13 cellular contexts compared by ENCODE assay signal in genomic region chr21:44836666-44837471, GRCh38. TPM values are rescaled to one million over a fixed set of nuclear protein-coding genes. Genes with fewer than 3 reads are reported as not detected.
A peak's percentile ranks its signal among the peaks of the same experiment; 100 is the strongest.
DNase-seq lines count a peak whose midpoint lies in the region; TF ChIP-seq lines count a peak whose summit lies in the region.
"Had no signal": no experiment of that assay in that cellular context is flagged by ENCODE, and none has a peak within 500 bp of the region (broad histone marks: within the 10 kb centered on the region; RNA-seq: fewer than 3 reads in every experiment).

No MANE protein-coding gene starts in this region.

- peak; percentile 42 for DNase-seq in DMS79 treated with DMSO at 0.1 percent for 48 hours (lab: John Stamatoyannopoulos, UW)
- peak; percentile 48 for DNase-seq in NCI-H1694 (lab: John Stamatoyannopoulos, UW)
- DNase-seq in mammary epithelial cell: peak; percentile 32
- DNase-seq in myocyte (ENCODE audit: low read depth): peak; percentile 94
- DNase-seq in ascending aorta (ENCODE audit: low spot score in 2 of 2): no peak
- DNase-seq in KG1 (lab: John Stamatoyannopoulos, UW): no peak
- no peak for DNase-seq in globus pallidus (ENCODE audit: low spot score)
- no peak for DNase-seq in dedifferentiated amniotic fluid mesenchymal stem cell (ENCODE audit: extremely low spot score)
- DNase-seq: activated CD4-positive, CD25-positive, alpha-beta regulatory T cell; effector memory CD8-positive, alpha-beta T cell had no signal

- intact Hi-C loops in mammary epithelial cell (cut with micrococcal nuclease): no loop called here
- intact Hi-C loops in ascending aorta (cut with DNase I): no loop called here

- no peaks in the 10 kb centered on the region for H3K79me2 ChIP-seq in mammary epithelial cell (ENCODE audit: insufficient read depth, low read length)

- no peak for TF ChIP-seq CTCF in mammary epithelial cell (conservative IDR thresholded peaks at IDR 0.05 in 1 of 2, IDR thresholded peaks at IDR 0.05 in 1 of 2; ENCODE audit: extremely low read depth in 1 of 2, insufficient read depth in 1 of 2, low read depth in 1 of 2, low read length in 2 of 2)
- no peak for TF ChIP-seq CTCF in ascending aorta (IDR thresholded peaks at IDR 0.05)

- H3K27ac ChIP-seq in mammary epithelial cell (ENCODE audit: insufficient read depth, low read depth, low read length): no peak overlapping the region
- no peak overlapping the region for H3K27ac ChIP-seq in ascending aorta
- H3K27ac ChIP-seq: ovary, tibial artery had no signal

- dilution Hi-C loops in mammary epithelial cell (cut with HindIII; ENCODE audit: low sequenced_read_pairs): no loop called here

- H4K20me1 ChIP-seq in mammary epithelial cell (ENCODE audit: insufficient read depth, low read length): no peaks in the 10 kb centered on the region

- BruUV-seq in mammary epithelial cell (replicated peaks; lab: Mats Ljungman, UMichigan): no TSS peak

- H3K9me3 ChIP-seq in mammary epithelial cell (replicated peaks; ENCODE audit: insufficient read depth, low read length) (no peaks in the 10 kb centered on the region), ascending aorta (no peaks in the 10 kb centered on the region)
- H3K9me3 ChIP-seq: ovary, tibial artery had no signal

- H3K4me2 ChIP-seq in mammary epithelial cell (ENCODE audit: insufficient read depth, low read depth, low read length): no peak overlapping the region

- H3K4me3 ChIP-seq in mammary epithelial cell (replicated peaks in 1 of 3; ENCODE audit: insufficient read depth in 1 of 3, low read depth in 2 of 3, low read length in 3 of 3): no peak overlapping the region
- H3K4me3 ChIP-seq in ascending aorta: no peak overlapping the region
- H3K4me3 ChIP-seq: GM12878, ovary, tibial artery had no signal

- CTCF ChIA-PET in mammary epithelial cell (lab: Charles Lee; ENCODE audit: low non-redundant PET): no interaction called here

- WGBS in mammary epithelial cell (ENCODE audit: low coverage, missing lambda C conversion rate): 51% methylated on average over 14 of the region's 37 CpGs

- H3K36me3 ChIP-seq in mammary epithelial cell (ENCODE audit: insufficient read depth, low read length) (no peaks in the 10 kb centered on the region), ascending aorta (no peaks in the 10 kb centered on the region)
- H3K36me3 ChIP-seq: ovary, tibial artery had no signal

- H2AFZ ChIP-seq in mammary epithelial cell (ENCODE audit: low read depth, low read length): peak overlapping the region; percentile 52

- peaks cover 10% of the 10 kb centered on the region for H3K4me1 ChIP-seq in mammary epithelial cell (ENCODE audit: insufficient read depth, low read length)
- H3K4me1 ChIP-seq in ascending aorta: no peaks in the 10 kb centered on the region

- H3K27me3 ChIP-seq in mammary epithelial cell (ENCODE audit: insufficient read depth, low read length) (no peaks in the 10 kb centered on the region), ascending aorta (no peaks in the 10 kb centered on the region)
- H3K27me3 ChIP-seq: ovary had no signal

- H3K9ac ChIP-seq in mammary epithelial cell (ENCODE audit: insufficient read depth, low read length): no peak overlapping the region

- in situ Hi-C loops in mammary epithelial cell (cut with MboI; ENCODE audit: low sequenced_read_pairs in 2 of 2): no loop called here

RNA-seq across cellular contexts. Expression of gene SUMO3, which starts 19.0 kb away (rescaled TPM):
- total RNA-seq in mammary epithelial cell (10 to 100 TPM; 58.1 to 58.8 TPM), myocyte (78.6 and 79.5 TPM in 2 replicates), ascending aorta (69.2 TPM)
- 89.6 TPM for polyA plus RNA-seq in mammary epithelial cell
- 52.9 TPM for polyA minus RNA-seq in mammary epithelial cell
- polyA plus RNA-seq in myocyte (2012): 123 TPM

RNA-seq across cellular contexts. Expression of gene UBE2G2, which starts 35.2 kb away (rescaled TPM):
- 10 to 100 TPM; 85.7 to 93.1 TPM for total RNA-seq in mammary epithelial cell
- 82.0 TPM for polyA plus RNA-seq in mammary epithelial cell
- polyA minus RNA-seq in mammary epithelial cell: 82.4 TPM
- total RNA-seq in myocyte: 98.0 and 99.8 TPM in 2 replicates
- 113 TPM for polyA plus RNA-seq in myocyte (2012)
- total RNA-seq in ascending aorta: 58.1 TPM

RNA-seq across cellular contexts. Expression of gene PTTG1IP, which starts 36.6 kb away (rescaled TPM):
- total RNA-seq in mammary epithelial cell: 100 to 1,000 TPM; 131 to 269 TPM
- polyA plus RNA-seq in mammary epithelial cell: 146 TPM
- 174 TPM for polyA minus RNA-seq in mammary epithelial cell
- 207 and 246 TPM in 2 replicates for total RNA-seq in myocyte
- polyA plus RNA-seq in myocyte (2012): 370 TPM
- total RNA-seq in ascending aorta: 468 TPM

Comparison
In these comparisons a context has a peak if more than half of its experiments do, and no peak if none do; other contexts are left out.
1. DNase-seq: peak in DMS79 treated with DMSO at 0.1 percent for 48 hours (single experiment), NCI-H1694 (single experiment), mammary epithelial cell (single experiment) and myocyte (single experiment); none in ascending aorta (0 of 2), KG1 (single experiment), globus pallidus (single experiment) and dedifferentiated amniotic fluid mesenchymal stem cell (single experiment).